Comparison of ENCODE assay signal across 8 cellular contexts in genomic region chr3:152200476-152201422, GRCh38.
A peak's percentile ranks its signal among the peaks of the same experiment; 100 is the strongest.
DNase-seq lines count a peak whose midpoint lies in the region; ATAC-seq, FAIRE-seq and TF ChIP-seq lines count a peak whose summit lies in the region.

No MANE protein-coding gene starts in this region.

- TF ChIP-seq EP300 in sigmoid colon (IDR thresholded peaks at IDR 0.05), result no peak

- H3F3A ChIP-seq in MM.1S (ENCODE audit: insufficient read depth, low read length), result peaks cover 38% of the 10 kb centered on the region

- no peaks in the 10 kb centered on the region for H3K9me2 ChIP-seq in MM.1S (replicated peaks; ENCODE audit: insufficient read depth, low read length)

- H3K4me3 ChIP-seq in MM.1S (ENCODE audit: low read length) (peak overlapping the region; percentile 49), endocrine pancreas (ENCODE audit: control insufficient read depth, insufficient read depth, low read length) (peak overlapping the region; percentile 5), sigmoid colon (peak overlapping the region in 3 of 4 donors; percentile 11 to 34 (median 25))

- peak; percentile 78 for FAIRE-seq in GM18507 (lab: Jason Lieb, UNC)

- peak overlapping the region; percentile 60; the same call in 1 of the 2 replicates for H3K9ac ChIP-seq in MM.1S (ENCODE audit: low read length)
- no peak overlapping the region for H3K9ac ChIP-seq in endocrine pancreas (ENCODE audit: control insufficient read depth, insufficient read depth, low read length)

- peak overlapping the region; percentile 67 for H3K4me2 ChIP-seq in MM.1S (ENCODE audit: low read depth, low read length)

- H3K36me3 ChIP-seq in MM.1S (replicated peaks; ENCODE audit: insufficient read depth, low read length) (no peaks in the 10 kb centered on the region), endocrine pancreas (ENCODE audit: control insufficient read depth, insufficient read depth, low read length) (no peaks in the 10 kb centered on the region), sigmoid colon (no peaks in the 10 kb centered on the region)

- H3K79me2 ChIP-seq in MM.1S (ENCODE audit: low read length), result peaks cover 46% of the 10 kb centered on the region

- peak overlapping the region; percentile 75 for H3K27ac ChIP-seq in MM.1S (ENCODE audit: low read length)
- H3K27ac ChIP-seq in sigmoid colon, result peak overlapping the region; percentile 81 to 89 (median 84)

- no peak for ATAC-seq in HG03039 (IDR thresholded peaks at IDR 0.05; ENCODE audit: unreplicated experiment)

- intact Hi-C loops in sigmoid colon (cut with DNase I), result no loop called here

- 35 to 72% methylated on average over 3 of the region's 3 CpGs for WGBS in sigmoid colon, 2 donors

- no peak for TF ChIP-seq CTCF in MM.1S (IDR thresholded peaks at IDR 0.05; ENCODE audit: low read length)
- no peak for TF ChIP-seq CTCF in sigmoid colon (IDR thresholded peaks at IDR 0.05)

- no peak for TF ChIP-seq POLR2A in sigmoid colon (IDR thresholded peaks at IDR 0.05)

- H3K9me3 ChIP-seq in MM.1S (replicated peaks; ENCODE audit: insufficient read depth, low read length) (no peaks in the 10 kb centered on the region), endocrine pancreas (ENCODE audit: control insufficient read depth, low read length) (no peaks in the 10 kb centered on the region), sigmoid colon (no peaks in the 10 kb centered on the region)

- H4K20me1 ChIP-seq in MM.1S (ENCODE audit: insufficient read depth, low read length), result no peaks in the 10 kb centered on the region

- H2AFZ ChIP-seq in MM.1S (ENCODE audit: low read length), result peak overlapping the region; percentile 25; the same call in 1 of the 2 replicates

- no peak for DNase-seq in GM18507 (ENCODE audit: extremely low spot score, insufficient read length, low read depth)
- peak; percentile 40 for DNase-seq in MM.1S
- DNase-seq in sigmoid colon, result no peak
- DNase-seq in OCI-M2 (lab: John Stamatoyannopoulos, UW; ENCODE audit: unreplicated experiment), result no peak
- no peak for DNase-seq in NCI-H2107 (lab: John Stamatoyannopoulos, UW)
- no peak for DNase-seq in NCI-H1930 (lab: John Stamatoyannopoulos, UW)

- no peaks in the 10 kb centered on the region for H3K27me3 ChIP-seq in MM.1S (replicated peaks; ENCODE audit: insufficient read depth, low read length)
- no peaks in the 10 kb centered on the region for H3K27me3 ChIP-seq in endocrine pancreas (ENCODE audit: control insufficient read depth, insufficient read depth, low read length)
- no peaks in the 10 kb centered on the region for H3K27me3 ChIP-seq in sigmoid colon

- H3K4me1 ChIP-seq in MM.1S (ENCODE audit: low read length), result peaks cover 4% of the 10 kb centered on the region
- no peaks in the 10 kb centered on the region for H3K4me1 ChIP-seq in endocrine pancreas (ENCODE audit: control insufficient read depth, insufficient read depth, low read length)
- H3K4me1 ChIP-seq in sigmoid colon, result peaks cover 0 to 81% (median 59%) of the 10 kb centered on the region in 4 donors
